Comparison of ENCODE assay signal across 29 cellular contexts in genomic region chrY:19026631-19027030, GRCh38.
"Had no signal": no experiment of that assay in that cellular context is flagged by ENCODE, and none has a peak within 500 bp of the region (broad histone marks: within the 10 kb centered on the region; RNA-seq: fewer than 3 reads in every experiment).

No MANE protein-coding gene starts in this region.

- ATAC-seq: stimulated activated effector memory CD8-positive, alpha-beta T cell treated with anti-CD3 and anti-CD28 coated beads, Interleukin-12 subunit alpha, Interleukin-12 subunit beta, amount 100 ng/mL, for 72 hours; stimulated activated memory B cell treated with anti-CD40 and anti-IgM and Interleukin-4, amounts not matched to agents 10 μg/mL and 1 μg/mL and 100 μg/mL, for 72 hours; stimulated activated naive B cell treated with anti-CD40 and anti-IgM and Interleukin-4, amounts not matched to agents 10 μg/mL and 1 μg/mL and 100 μg/mL, for 72 hours; stimulated activated naive CD8-positive, alpha-beta T cell treated with anti-CD3 and anti-CD28 coated beads, Interleukin-15, amount 100 ng/mL, for 72 hours; stimulated activated naive CD8-positive, alpha-beta T cell treated with anti-CD3 and anti-CD28 coated beads, Interleukin-15, Interleukin-2, amounts not matched to agents 100 U/mL and 50 U/mL, for 24 hours; upper lobe of right lung had no signal

- H3K27ac ChIP-seq: stomach, suprapubic skin, testis, thoracic aorta, thyroid gland, tibial artery, tibial nerve, transverse colon, upper lobe of left lung, upper lobe of right lung, uterus, vagina had no signal

- H3K9me3 ChIP-seq: stomach, suprapubic skin, testis, thoracic aorta, thyroid gland, tibial artery, tibial nerve, transverse colon, upper lobe of left lung, upper lobe of right lung, uterus, vagina had no signal

- H3K9me3 Mint-ChIP-seq: stimulated activated effector memory CD8-positive, alpha-beta T cell treated with anti-CD3 and anti-CD28 coated beads, Interleukin-12 subunit alpha, Interleukin-12 subunit beta, amount 100 ng/mL, for 72 hours; stimulated activated naive B cell treated with anti-CD40 and anti-IgM and Interleukin-4, amounts not matched to agents 10 μg/mL and 1 μg/mL and 100 μg/mL, for 72 hours; stimulated activated naive CD8-positive, alpha-beta T cell treated with anti-CD3 and anti-CD28 coated beads, Interleukin-15, amount 100 ng/mL, for 72 hours; stimulated activated naive CD8-positive, alpha-beta T cell treated with anti-CD3 and anti-CD28 coated beads, Interleukin-15, Interleukin-2, amounts not matched to agents 100 ng/mL and 50 ng/mL, for 24 hours; type B pancreatic cell had no signal

- H3K36me3 Mint-ChIP-seq: stimulated activated effector memory CD8-positive, alpha-beta T cell treated with anti-CD3 and anti-CD28 coated beads, Interleukin-12 subunit alpha, Interleukin-12 subunit beta, amount 100 ng/mL, for 72 hours; stimulated activated memory B cell treated with anti-CD40 and anti-IgM and Interleukin-4, amounts not matched to agents 10 μg/mL and 1 μg/mL and 100 μg/mL, for 72 hours; stimulated activated naive B cell treated with anti-CD40 and anti-IgM and Interleukin-4, amounts not matched to agents 10 μg/mL and 1 μg/mL and 100 μg/mL, for 72 hours; type B pancreatic cell had no signal

- H3K27me3 ChIP-seq: stomach, suprapubic skin, testis, thyroid gland, tibial artery, tibial nerve, transverse colon, upper lobe of left lung, upper lobe of right lung, uterus, vagina had no signal

- H3K36me3 ChIP-seq: stomach, suprapubic skin, thoracic aorta, thyroid gland, tibial artery, tibial nerve, transverse colon, upper lobe of left lung, upper lobe of right lung, uterus, vagina had no signal

- H3K4me3 ChIP-seq: stomach, suprapubic skin, testis, thoracic aorta, thyroid gland, tibial artery, tibial nerve, transverse colon, upper lobe of left lung, upper lobe of right lung, uterus, vagina had no signal

- FAIRE-seq: urothelium cell line had no signal

- H3K4me1 ChIP-seq: stomach, suprapubic skin, testis, thyroid gland, tibial artery, tibial nerve, transverse colon, upper lobe of left lung, upper lobe of right lung, uterus, vagina had no signal

- DNase-seq: stimulated activated CD4-positive, alpha-beta T cell treated with anti-CD3 and anti-CD28 coated beads, Interleukin-2, amount 100 ng/mL, for 48 hours; stimulated activated CD4-positive, alpha-beta T cell treated with anti-CD3 and anti-CD28 coated beads, Interleukin-4, amount 100 ng/mL, for 1 hour; stimulated activated CD4-positive, alpha-beta T cell treated with anti-CD3 and anti-CD28 coated beads, Interleukin-4, amount 100 ng/mL, for 24 hours; stimulated activated CD4-positive, alpha-beta T cell treated with anti-CD3 and anti-CD28 coated beads, Interleukin-4, amount 100 ng/mL, for 4 hours; stimulated activated CD8-positive, alpha-beta memory T cell treated with anti-CD3 and anti-CD28 coated beads, Interleukin-4, amount 100 ng/mL, for 48 hours; stimulated activated naive B cell treated with anti-CD40 and anti-IgM and Interleukin-4, amounts not matched to agents 10 μg/mL and 1 μg/mL and 100 μg/mL, for 72 hours; stimulated activated naive CD4-positive, alpha-beta T cell; stimulated activated naive CD4-positive, alpha-beta T cell treated with Interleukin-2 at 50 U/mL for 16 hours; stimulated activated naive CD8-positive, alpha-beta T cell treated with anti-CD3 and anti-CD28 coated beads, Interleukin-15, amount 100 ng/mL, for 72 hours; stimulated activated naive CD8-positive, alpha-beta T cell treated with anti-CD3 and anti-CD28 coated beads, Interleukin-15, Interleukin-2, amounts not matched to agents 100 U/mL and 50 U/mL, for 24 hours; stomach; substantia nigra; testis; thyroid gland; tibial artery; transverse colon; trophoblast cell; upper lobe of left lung; upper lobe of right lung; uterus had no signal

- H3K4me1 Mint-ChIP-seq: stimulated activated effector memory CD8-positive, alpha-beta T cell treated with anti-CD3 and anti-CD28 coated beads, Interleukin-12 subunit alpha, Interleukin-12 subunit beta, amount 100 ng/mL, for 72 hours; stimulated activated memory B cell treated with anti-CD40 and anti-IgM and Interleukin-4, amounts not matched to agents 10 μg/mL and 1 μg/mL and 100 μg/mL, for 72 hours; stimulated activated naive B cell treated with anti-CD40 and anti-IgM and Interleukin-4, amounts not matched to agents 10 μg/mL and 1 μg/mL and 100 μg/mL, for 72 hours; stimulated activated naive CD8-positive, alpha-beta T cell treated with anti-CD3 and anti-CD28 coated beads, Interleukin-15, amount 100 ng/mL, for 72 hours had no signal

- H3K27ac Mint-ChIP-seq: stimulated activated effector memory CD8-positive, alpha-beta T cell treated with anti-CD3 and anti-CD28 coated beads, Interleukin-12 subunit alpha, Interleukin-12 subunit beta, amount 100 ng/mL, for 72 hours; stimulated activated memory B cell treated with anti-CD40 and anti-IgM and Interleukin-4, amounts not matched to agents 10 μg/mL and 1 μg/mL and 100 μg/mL, for 72 hours; stimulated activated naive B cell treated with anti-CD40 and anti-IgM and Interleukin-4, amounts not matched to agents 10 μg/mL and 1 μg/mL and 100 μg/mL, for 72 hours; stimulated activated naive CD8-positive, alpha-beta T cell treated with anti-CD3 and anti-CD28 coated beads, Interleukin-15, amount 100 ng/mL, for 72 hours; stimulated activated naive CD8-positive, alpha-beta T cell treated with anti-CD3 and anti-CD28 coated beads, Interleukin-15, Interleukin-2, amounts not matched to agents 100 ng/mL and 50 ng/mL, for 24 hours; type B pancreatic cell had no signal

- H3K27me3 Mint-ChIP-seq: stimulated activated memory B cell treated with anti-CD40 and anti-IgM and Interleukin-4, amounts not matched to agents 10 μg/mL and 1 μg/mL and 100 μg/mL, for 72 hours; stimulated activated naive B cell treated with anti-CD40 and anti-IgM and Interleukin-4, amounts not matched to agents 10 μg/mL and 1 μg/mL and 100 μg/mL, for 72 hours; stimulated activated naive CD8-positive, alpha-beta T cell treated with anti-CD3 and anti-CD28 coated beads, Interleukin-15, amount 100 ng/mL, for 72 hours; stimulated activated naive CD8-positive, alpha-beta T cell treated with anti-CD3 and anti-CD28 coated beads, Interleukin-15, Interleukin-2, amounts not matched to agents 100 ng/mL and 50 ng/mL, for 24 hours; type B pancreatic cell had no signal

- H3K4me3 Mint-ChIP-seq: stimulated activated effector memory CD8-positive, alpha-beta T cell treated with anti-CD3 and anti-CD28 coated beads, Interleukin-12 subunit alpha, Interleukin-12 subunit beta, amount 100 ng/mL, for 72 hours; stimulated activated memory B cell treated with anti-CD40 and anti-IgM and Interleukin-4, amounts not matched to agents 10 μg/mL and 1 μg/mL and 100 μg/mL, for 72 hours; stimulated activated naive B cell treated with anti-CD40 and anti-IgM and Interleukin-4, amounts not matched to agents 10 μg/mL and 1 μg/mL and 100 μg/mL, for 72 hours; stimulated activated naive CD8-positive, alpha-beta T cell treated with anti-CD3 and anti-CD28 coated beads, Interleukin-15, amount 100 ng/mL, for 72 hours; stimulated activated naive CD8-positive, alpha-beta T cell treated with anti-CD3 and anti-CD28 coated beads, Interleukin-15, Interleukin-2, amounts not matched to agents 100 ng/mL and 50 ng/mL, for 24 hours; type B pancreatic cell had no signal
